ENCODE assay signal across 36 cellular contexts in the genomic region with DNA sequence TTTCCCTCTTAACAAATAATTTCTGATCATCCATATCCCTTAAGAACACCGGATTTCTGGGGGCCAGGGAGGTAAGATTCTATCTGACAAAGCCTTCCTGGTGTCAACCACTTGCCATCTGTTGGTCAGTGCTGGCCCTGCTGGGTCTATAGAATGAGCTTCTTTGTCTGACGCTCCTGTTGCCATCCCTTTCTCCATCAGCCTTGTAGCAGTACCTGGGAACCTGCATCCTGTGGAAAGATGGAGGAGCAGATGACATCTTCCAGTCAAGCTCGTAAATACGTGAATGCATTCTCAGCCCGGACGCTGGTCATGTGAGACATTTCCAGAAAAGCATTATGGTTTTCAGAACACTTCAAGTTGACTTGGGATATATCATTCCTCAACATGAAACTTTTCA. TPM values are rescaled to one million over a fixed set of nuclear protein-coding genes. Genes with fewer than 3 reads are reported as not detected.
DNase-seq lines count a peak whose midpoint lies in the region; ATAC-seq, FAIRE-seq and TF ChIP-seq lines count a peak whose summit lies in the region.
"Had no signal": no experiment of that assay in that cellular context is flagged by ENCODE, and none has a peak within 500 bp of the region (broad histone marks: within the 10 kb centered on the region; RNA-seq: fewer than 3 reads in every experiment).

No MANE protein-coding gene starts in this region.

- H3K4me3 ChIP-seq in DND-41 (ENCODE audit: low read depth in 1 of 2, low read length in 2 of 2) (no peak overlapping the region), K562 (no peak overlapping the region), esophagus muscularis mucosa (no peak overlapping the region)
- H3K4me3 ChIP-seq: A549; BLaER1; BLaER1 treated with 17β-estradiol and CSF1 and Interleukin-3, amounts not matched to agents 10 nM and 100 nM had no signal

- CTCF ChIA-PET in K562 (lab: Yijun Ruan, JAX; ENCODE audit: low intra/inter-chr PET ratio), result no interaction called here

- H3K36me3 ChIP-seq in DND-41 (ENCODE audit: insufficient read depth, low read length) (peaks cover 92% of the 10 kb centered on the region), K562 (ENCODE audit: control insufficient read depth, insufficient read depth, low read length) (peaks cover 84% of the 10 kb centered on the region), esophagus muscularis mucosa (no peaks in the 10 kb centered on the region)
- H3K36me3 ChIP-seq: BE2C had no signal

- no peaks in the 10 kb centered on the region for H3K27me3 ChIP-seq in DND-41 (ENCODE audit: insufficient read depth, low read length, poor library complexity)
- H3K27me3 ChIP-seq in K562 (ENCODE audit: control insufficient read depth in 2 of 2, insufficient read depth in 2 of 2, low read length in 2 of 2), result no peaks in the 10 kb centered on the region
- H3K27me3 ChIP-seq in esophagus muscularis mucosa, result no peaks in the 10 kb centered on the region
- H3K27me3 ChIP-seq: BE2C; BLaER1; BLaER1 treated with 17β-estradiol and CSF1 and Interleukin-3, amounts not matched to agents 10 nM and 100 nM had no signal

- no peaks in the 10 kb centered on the region for H3K9me1 ChIP-seq in K562 (ENCODE audit: control insufficient read depth, insufficient read depth, low read length)

- H4K20me1 ChIP-seq in DND-41 (ENCODE audit: insufficient read depth, low read length) (peaks cover 7% of the 10 kb centered on the region; the same call in 1 of the 2 replicates), K562 (replicated peaks; ENCODE audit: control insufficient read depth, insufficient read depth, low read length) (no peaks in the 10 kb centered on the region)

- H3K4me1 Mint-ChIP-seq in activated CD4-positive, alpha-beta T cell treated with anti-CD3 and anti-CD28 coated beads, Interleukin-2, amount 10 ng/mL, durations not matched to agents 24 days and 14 days, result peaks cover 13% of the 10 kb centered on the region
- peaks cover 0 to 4% of the 10 kb centered on the region in 2 donors for H3K4me1 Mint-ChIP-seq in effector memory CD8-positive, alpha-beta T cell (ENCODE audit: low read depth in 2 of 2)

- no peak for ATAC-seq in DND-41 (ENCODE audit: insufficient read depth, low read depth)
- ATAC-seq in K562, result no peak
- ATAC-seq in effector memory CD8-positive, alpha-beta T cell (replicated peaks), result no peak
- ATAC-seq: A549; CD8-positive, alpha-beta T cell had no signal

- H3K79me2 ChIP-seq in DND-41 (ENCODE audit: insufficient read depth, low read length) (peaks cover 32% of the 10 kb centered on the region), K562 (ENCODE audit: control insufficient read depth, insufficient read depth, low read length) (no peaks in the 10 kb centered on the region)

- FAIRE-seq in K562 (lab: Jason Lieb, UNC) (no peak), GM12891 (lab: Jason Lieb, UNC) (no peak)
- FAIRE-seq: A204.1, A549, D721Med had no signal

- TF ChIP-seq RAD21 in K562 (CRISPR knock-in tag; conservative IDR thresholded peaks at IDR 0.05 in 1 of 2, IDR thresholded peaks at IDR 0.05 in 1 of 2), result no peak

- peak overlapping the region; percentile 37; the same call in 1 of the 2 replicates for H3K27ac ChIP-seq in DND-41 (ENCODE audit: low read length)
- H3K27ac ChIP-seq in K562 (ENCODE audit: extremely low read depth, low read depth, low read length), result no peak overlapping the region
- no peak overlapping the region for H3K27ac ChIP-seq in esophagus muscularis mucosa (replicated peaks in 1 of 4)
- H3K27ac ChIP-seq: 22Rv1, A549, BLaER1, C4-2B had no signal

- H3K27me3 Mint-ChIP-seq in activated CD4-positive, alpha-beta T cell treated with anti-CD3 and anti-CD28 coated beads, Interleukin-2, amount 10 ng/mL, durations not matched to agents 24 days and 14 days, result no peaks in the 10 kb centered on the region
- H3K27me3 Mint-ChIP-seq in effector memory CD8-positive, alpha-beta T cell, result no peaks in the 10 kb centered on the region
- H3K27me3 Mint-ChIP-seq: B cell; CD4-positive, alpha-beta memory T cell; CD4-positive, alpha-beta T cell; CD4-positive, CD25-positive, alpha-beta regulatory T cell had no signal

- no peak for TF ChIP-seq CTCF in DND-41 (IDR thresholded peaks at IDR 0.05; ENCODE audit: borderline replicate concordance, extremely low read depth, low read length, poor library complexity, severe bottlenecking)
- no peak for TF ChIP-seq CTCF in K562 (IDR thresholded peaks at IDR 0.05 in 2 of 3, conservative IDR thresholded peaks at IDR 0.05 in 1 of 3; ENCODE audit: insufficient read depth in 2 of 3, low read depth in 1 of 3, low read length in 3 of 3)
- TF ChIP-seq CTCF in esophagus muscularis mucosa (IDR thresholded peaks at IDR 0.05), result no peak

- 89% methylated on average over 6 of the region's 6 CpGs for WGBS in K562 (ENCODE audit: insufficient coverage, low coverage, missing lambda C conversion rate)
- WGBS in esophagus muscularis mucosa, result 96% methylated on average over 6 of the region's 6 CpGs

- peaks cover 45% of the 10 kb centered on the region for H3K36me3 Mint-ChIP-seq in activated CD4-positive, alpha-beta T cell treated with anti-CD3 and anti-CD28 coated beads, Interleukin-2, amount 10 ng/mL, durations not matched to agents 24 days and 14 days (ENCODE audit: low read depth)
- no peaks in the 10 kb centered on the region for H3K36me3 Mint-ChIP-seq in effector memory CD8-positive, alpha-beta T cell (ENCODE audit: insufficient read depth)
- H3K36me3 Mint-ChIP-seq: CD4-positive, alpha-beta memory T cell had no signal

- no peak overlapping the region for H3K4me2 ChIP-seq in DND-41 (ENCODE audit: insufficient read depth, low read length)
- no peak overlapping the region for H3K4me2 ChIP-seq in K562 (ENCODE audit: insufficient read depth, low read length)
- H3K4me2 ChIP-seq: A549; BLaER1; BLaER1 treated with 17β-estradiol and CSF1 and Interleukin-3, amounts not matched to agents 10 nM and 100 nM had no signal

- no TSS peak for BruUV-seq in K562 (replicated peaks; lab: Mats Ljungman, UMichigan)

- intact Hi-C loops in activated CD4-positive, alpha-beta T cell treated with anti-CD3 and anti-CD28 coated beads, Interleukin-2, amount 10 ng/mL, durations not matched to agents 24 days and 14 days (cut with micrococcal nuclease), result no loop called here
- intact Hi-C loops in K562 (cut with micrococcal nuclease) (loop anchor here (5.0 kb wide), 1 partner anchor 220 kb away; no protein-coding TSS in a partner anchor), esophagus muscularis mucosa (cut with DNase I) (no loop called here)

- in situ Hi-C loops in K562 (cut with MboI), result loop anchor here (10.0 kb wide), 1 partner anchor 207 kb away; no protein-coding TSS in a partner anchor

- no peaks in the 10 kb centered on the region for H3K9me3 ChIP-seq in DND-41 (ENCODE audit: insufficient read depth, low read length, severe bottlenecking)
- H3K9me3 ChIP-seq in K562 (replicated peaks; ENCODE audit: control insufficient read depth, insufficient read depth, low read depth, low read length), result no peaks in the 10 kb centered on the region; the same call in 1 of the 2 replicates
- H3K9me3 ChIP-seq in esophagus muscularis mucosa, result no peaks in the 10 kb centered on the region
- H3K9me3 ChIP-seq: A549; BE2C; BLaER1; BLaER1 treated with 17β-estradiol and CSF1 and Interleukin-3, amounts not matched to agents 10 nM and 100 nM; Caco-2 had no signal

- H3K4me3 Mint-ChIP-seq in activated CD4-positive, alpha-beta T cell treated with anti-CD3 and anti-CD28 coated beads, Interleukin-2, amount 10 ng/mL, durations not matched to agents 24 days and 14 days, result no peak overlapping the region
- H3K4me3 Mint-ChIP-seq in effector memory CD8-positive, alpha-beta T cell, result no peak overlapping the region
- H3K4me3 Mint-ChIP-seq: B cell; CD14-positive monocyte; CD4-positive, alpha-beta memory T cell; CD4-positive, alpha-beta T cell; CD4-positive, CD25-positive, alpha-beta regulatory T cell; CD8-positive, alpha-beta memory T cell; CD8-positive, alpha-beta T cell had no signal

- peak; percentile 45 for DNase-seq in activated CD4-positive, alpha-beta T cell treated with anti-CD3 and anti-CD28 coated beads, Interleukin-2, amount 10 ng/mL, durations not matched to agents 24 days and 14 days
- no peak for DNase-seq in activated CD4-positive, alpha-beta T cell treated with anti-CD3 and anti-CD28 coated beads for 4 hours
- DNase-seq in DND-41, result no peak
- DNase-seq in K562 (ENCODE audit: extremely low read depth in 1 of 4, low spot score in 3 of 4), result no peak
- peak; percentile 68 for DNase-seq in esophagus muscularis mucosa (ENCODE audit: extremely low spot score)
- DNase-seq in effector memory CD8-positive, alpha-beta T cell, result no peak
- no peak for DNase-seq in NCI-H526 treated with DMSO at 0.1 percent for 48 hours (lab: John Stamatoyannopoulos, UW)
- DNase-seq in GM12891 (ENCODE audit: insufficient read length, low spot score), result no peak
- DNase-seq: 8988T; ACHN; AML-193; BE2C; C1 segment of cervical spinal cord; Caco-2; Calu3; CD4-positive, alpha-beta memory T cell; CD4-positive, alpha-beta T cell; CD4-positive, CD25-positive, alpha-beta regulatory T cell; CD8-positive, alpha-beta memory T cell; CD8-positive, alpha-beta T cell; COR-L47; DMS 273 treated with DMSO at 0.1 percent for 48 hours; DMS153; DMS53; DMS79; DMS79 treated with DMSO at 0.1 percent for 48 hours; EL had no signal

- no peak overlapping the region for H3K27ac Mint-ChIP-seq in activated CD4-positive, alpha-beta T cell treated with anti-CD3 and anti-CD28 coated beads, Interleukin-2, amount 10 ng/mL, durations not matched to agents 24 days and 14 days
- H3K27ac Mint-ChIP-seq in effector memory CD8-positive, alpha-beta T cell, result no peak overlapping the region
- H3K27ac Mint-ChIP-seq: B cell; CD4-positive, alpha-beta memory T cell; CD4-positive, alpha-beta T cell; CD8-positive, alpha-beta memory T cell; CD8-positive, alpha-beta T cell had no signal

- H3K9ac ChIP-seq in DND-41 (ENCODE audit: low read depth, low read length), result no peak overlapping the region
- H3K9ac ChIP-seq in K562 (ENCODE audit: insufficient read depth in 1 of 2, low read depth in 2 of 2, low read length in 2 of 2), result no peak overlapping the region
- H3K9ac ChIP-seq: BLaER1; BLaER1 treated with 17β-estradiol and CSF1 and Interleukin-3, amounts not matched to agents 10 nM and 100 nM had no signal

- H3K4me1 ChIP-seq in DND-41 (ENCODE audit: insufficient read depth, low read length), result no peaks in the 10 kb centered on the region
- H3K4me1 ChIP-seq in K562 (replicated peaks in 1 of 2; ENCODE audit: control insufficient read depth in 2 of 2, insufficient read depth in 2 of 2, low read length in 2 of 2), result no peaks in the 10 kb centered on the region; a peak in 1 of 5 replicates
- H3K4me1 ChIP-seq in esophagus muscularis mucosa, result peaks cover 0 to 4% (median 4%) of the 10 kb centered on the region in 4 donors
- H3K4me1 ChIP-seq: A549, BE2C, BLaER1, Caco-2 had no signal

- no peak for TF ChIP-seq EP300 in K562 (IDR thresholded peaks at IDR 0.05; ENCODE audit: low read length)
- no peak for TF ChIP-seq EP300 in esophagus muscularis mucosa (IDR thresholded peaks at IDR 0.05)

- H2AFZ ChIP-seq in DND-41 (ENCODE audit: low read depth, low read length) (no peak overlapping the region), K562 (ENCODE audit: low read depth, low read length) (no peak overlapping the region)

- POLR2A ChIA-PET in K562 (lab: Yijun Ruan, JAX), result interaction anchor here (0.6 to 1.3 kb wide), 3 partner anchors 8 to 181 kb away, joined by 3 to 5 read pairs (median 3); no protein-coding TSS in a partner anchor

- TF ChIP-seq POLR2A in K562 (conservative IDR thresholded peaks at IDR 0.05) (no peak; the same call in 1 of the 2 replicates), esophagus muscularis mucosa (IDR thresholded peaks at IDR 0.05; ENCODE audit: low read depth) (no peak), GM12891 (IDR thresholded peaks at IDR 0.05; ENCODE audit: low read depth, low read length) (no peak)

- H3K9me3 Mint-ChIP-seq in activated CD4-positive, alpha-beta T cell treated with anti-CD3 and anti-CD28 coated beads, Interleukin-2, amount 10 ng/mL, durations not matched to agents 24 days and 14 days, result no peaks in the 10 kb centered on the region
- no peaks in the 10 kb centered on the region for H3K9me3 Mint-ChIP-seq in effector memory CD8-positive, alpha-beta T cell
- H3K9me3 Mint-ChIP-seq: CD14-positive monocyte; CD4-positive, alpha-beta T cell; CD8-positive, alpha-beta memory T cell; CD8-positive, alpha-beta T cell had no signal

RNA-seq across cellular contexts. Expression of a gene that starts 36.6 kb away (rescaled TPM):
- 44.1 and 44.2 TPM in 2 replicates for total RNA-seq in activated CD4-positive, alpha-beta T cell treated with anti-CD3 and anti-CD28 coated beads, Interleukin-2, amount 10 ng/mL, durations not matched to agents 24 days and 14 days
- 136 and 323 TPM in 2 replicates for total RNA-seq in K562 (2011; cell fraction: chromatin; rRNA removed; ENCODE audit: low replicate concordance)
- total RNA-seq in K562 (2011; cell fraction: nucleolus; rRNA removed), result 63.7 and 97.6 TPM in 2 replicates
- 152 and 301 TPM in 2 replicates for total RNA-seq in K562 (2011; cell fraction: nucleoplasm; rRNA removed)
- 116 and 117 TPM in 2 replicates for total RNA-seq in K562 (2014; rRNA removed)
- total RNA-seq in K562 (2014; rRNA removed; fragmentation: Illumina TruSeq; extraction: Trizol), result 149 and 170 TPM in 2 replicates
- total RNA-seq in K562 (2015; rRNA removed; fragmentation: Illumina TruSeq; extraction: Trizol), result 215 and 218 TPM in 2 replicates
- total RNA-seq in K562 (2021), result 140 and 142 TPM in 2 replicates
- 82.6 and 94.1 TPM in 2 replicates for polyA plus RNA-seq in K562 (2011; rRNA removed)
- polyA plus RNA-seq in K562 (2011; cell fraction: cytosol; rRNA removed), result 49.6 and 73.2 TPM in 2 replicates
- 131 and 141 TPM in 2 replicates for polyA plus RNA-seq in K562 (2011; cell fraction: nucleus; rRNA removed)
- 106 and 145 TPM in 2 replicates for polyA plus RNA-seq in K562 (2012)
- polyA plus RNA-seq in K562 (2014; fragmentation: Illumina TruSeq; extraction: Trizol), result 133 and 185 TPM in 2 replicates
- polyA plus RNA-seq in K562 (2014; fragmentation: Nextera tagmentation; extraction: Ambion mirVana), result 10 to 100 TPM; 35.8 to 44.1 TPM
- polyA plus RNA-seq in K562 (2014; rRNA removed), result 153 and 155 TPM in 2 replicates
- 153 and 187 TPM in 2 replicates for polyA minus RNA-seq in K562 (2011; rRNA and poly(A)+ RNA removed)
- polyA minus RNA-seq in K562 (2011; cell fraction: cytosol; rRNA and poly(A)+ RNA removed), result 73.2 and 75.5 TPM in 2 replicates
- polyA minus RNA-seq in K562 (2011; cell fraction: nucleus; rRNA and poly(A)+ RNA removed), result 136 and 220 TPM in 2 replicates
- under 1 TPM; 0.29 to 0.83 (median 0.50) TPM for total RNA-seq in esophagus muscularis mucosa
- 18.5 TPM for polyA plus RNA-seq in GM12891 (2012; ENCODE audit: low read depth, missing spikeins)

Comparison
In these comparisons a context has a peak if more than half of its experiments do, and no peak if none do; other contexts are left out.
1. DNase-seq: peak in activated CD4-positive, alpha-beta T cell treated with anti-CD3 and anti-CD28 coated beads, Interleukin-2, amount 10 ng/mL, durations not matched to agents 24 days and 14 days (single experiment) and esophagus muscularis mucosa (single experiment); none in activated CD4-positive, alpha-beta T cell treated with anti-CD3 and anti-CD28 coated beads for 4 hours (0 of 2), DND-41 (single experiment), K562 (0 of 4), effector memory CD8-positive, alpha-beta T cell (0 of 3), NCI-H526 treated with DMSO at 0.1 percent for 48 hours (single experiment) and GM12891 (single experiment).
2. RNA of a gene that starts 36.6 kb away (total RNA-seq): 63.7 to 323 TPM in K562 and 44.1 to 44.2 TPM in activated CD4-positive, alpha-beta T cell treated with anti-CD3 and anti-CD28 coated beads, Interleukin-2, amount 10 ng/mL, durations not matched to agents 24 days and 14 days; 0.29 to 0.83 TPM in esophagus muscularis mucosa; every median in the first group is over 10 times any median in the second.